In genomic region chr17:61158372-61158771, GRCh38 we compare ENCODE assay signal across 22 cellular contexts.
DNase-seq lines count a peak whose midpoint lies in the region; ATAC-seq, FAIRE-seq and TF ChIP-seq lines count a peak whose summit lies in the region.
"Had no signal": no experiment of that assay in that cellular context is flagged by ENCODE, and none has a peak within 500 bp of the region (broad histone marks: within the 10 kb centered on the region; RNA-seq: fewer than 3 reads in every experiment).

No MANE protein-coding gene starts in this region.

- POLR2A ChIA-PET in K562 (lab: Yijun Ruan, JAX): no interaction called here

- no TSS peak for BruUV-seq in K562 (replicated peaks; lab: Mats Ljungman, UMichigan)

- H3K27ac Mint-ChIP-seq in activated naive CD4-positive, alpha-beta T cell treated with anti-CD3 and anti-CD28 coated beads for 36 hours: no peak overlapping the region
- H3K27ac Mint-ChIP-seq: activated B cell treated with CpG ODN at 0.5 μM for 24 hours; activated CD4-positive, alpha-beta memory T cell treated with anti-CD3 and anti-CD28 coated beads for 36 hours; activated naive CD8-positive, alpha-beta T cell treated with anti-CD3 and anti-CD28 coated beads, Interleukin-2, amount 50 U/mL, for 24 hours had no signal

- H2AFZ ChIP-seq in GM23248: no peak overlapping the region
- H2AFZ ChIP-seq in K562 (ENCODE audit: low read depth, low read length): no peak overlapping the region

- no peak for TF ChIP-seq EP300 in K562 (IDR thresholded peaks at IDR 0.05; ENCODE audit: low read length)

- H3K9me3 Mint-ChIP-seq in activated naive CD4-positive, alpha-beta T cell treated with anti-CD3 and anti-CD28 coated beads for 36 hours: no peaks in the 10 kb centered on the region
- H3K9me3 Mint-ChIP-seq: activated B cell treated with CpG ODN at 0.5 μM for 24 hours; activated CD4-positive, alpha-beta memory T cell treated with anti-CD3 and anti-CD28 coated beads for 36 hours; activated naive CD8-positive, alpha-beta T cell treated with anti-CD3 and anti-CD28 coated beads, Interleukin-2, amount 50 U/mL, for 24 hours had no signal

- no peak for TF ChIP-seq RAD21 in K562 (CRISPR knock-in tag; conservative IDR thresholded peaks at IDR 0.05 in 1 of 2, IDR thresholded peaks at IDR 0.05 in 1 of 2)

- H3K9me2 ChIP-seq in GM23248 (ENCODE audit: insufficient read depth): no peaks in the 10 kb centered on the region

- no peak for TF ChIP-seq POLR2A in K562 (conservative IDR thresholded peaks at IDR 0.05)

- H3F3A ChIP-seq in GM23248 (ENCODE audit: insufficient read depth): no peaks in the 10 kb centered on the region

- H3K79me2 ChIP-seq in GM23248 (ENCODE audit: insufficient read depth) (no peaks in the 10 kb centered on the region), K562 (ENCODE audit: control insufficient read depth, insufficient read depth, low read length) (no peaks in the 10 kb centered on the region)

- H3K27me3 Mint-ChIP-seq in activated naive CD4-positive, alpha-beta T cell treated with anti-CD3 and anti-CD28 coated beads for 36 hours (ENCODE audit: low read depth): no peaks in the 10 kb centered on the region
- H3K27me3 Mint-ChIP-seq: activated B cell treated with CpG ODN at 0.5 μM for 24 hours; activated CD4-positive, alpha-beta memory T cell treated with anti-CD3 and anti-CD28 coated beads for 36 hours; activated naive CD8-positive, alpha-beta T cell treated with anti-CD3 and anti-CD28 coated beads, Interleukin-2, amount 50 U/mL, for 24 hours had no signal

- H3K27me3 ChIP-seq in GM23248 (replicated peaks; ENCODE audit: insufficient read depth): no peaks in the 10 kb centered on the region
- peaks cover 0 to 2% of the 10 kb centered on the region in 2 experiments; a peak in 1 of 5 replicates for H3K27me3 ChIP-seq in K562 (ENCODE audit: control insufficient read depth in 2 of 2, insufficient read depth in 2 of 2, low read length in 2 of 2)
- H3K27me3 ChIP-seq in lower lobe of right lung (ENCODE audit: low read depth): no peaks in the 10 kb centered on the region
- H3K27me3 ChIP-seq in tibial artery: no peaks in the 10 kb centered on the region
- H3K27me3 ChIP-seq: breast epithelium, tibial nerve had no signal

- intact Hi-C loops in K562 (cut with micrococcal nuclease) (no loop called here), lower lobe of right lung (cut with DNase I) (no loop called here), tibial artery (cut with DNase I; ENCODE audit: low total_unique reads) (no loop called here)
- intact Hi-C loops in activated naive CD4-positive, alpha-beta T cell treated with anti-CD3 and anti-CD28 coated beads for 36 hours (cut with micrococcal nuclease): no loop called here

- H4K20me1 ChIP-seq in GM23248 (ENCODE audit: insufficient read depth) (no peaks in the 10 kb centered on the region), K562 (replicated peaks; ENCODE audit: control insufficient read depth, insufficient read depth, low read length) (no peaks in the 10 kb centered on the region; the same call in 1 of the 2 replicates)

- in situ Hi-C loops in GM23248 (cut with MboI): no loop called here
- in situ Hi-C loops in K562 (cut with MboI): no loop called here

- no peak overlapping the region for H3K4me3 Mint-ChIP-seq in activated naive CD4-positive, alpha-beta T cell treated with anti-CD3 and anti-CD28 coated beads for 36 hours
- H3K4me3 Mint-ChIP-seq: activated B cell treated with CpG ODN at 0.5 μM for 24 hours; activated CD4-positive, alpha-beta memory T cell treated with anti-CD3 and anti-CD28 coated beads for 36 hours; activated naive CD8-positive, alpha-beta T cell treated with anti-CD3 and anti-CD28 coated beads, Interleukin-2, amount 50 U/mL, for 24 hours had no signal

- CTCF ChIA-PET in K562 (lab: Yijun Ruan, JAX; ENCODE audit: low intra/inter-chr PET ratio): no interaction called here
- CTCF ChIA-PET in activated naive CD4-positive, alpha-beta T cell treated with anti-CD3 and anti-CD28 coated beads for 36 hours (lab: Charles Lee): no interaction called here

- peaks cover 35% of the 10 kb centered on the region for H3K4me1 ChIP-seq in GM23248 (ENCODE audit: insufficient read depth)
- H3K4me1 ChIP-seq in K562 (replicated peaks in 1 of 2; ENCODE audit: control insufficient read depth in 2 of 2, insufficient read depth in 2 of 2, low read length in 2 of 2): no peaks in the 10 kb centered on the region; a peak in 1 of 5 replicates
- no peaks in the 10 kb centered on the region for H3K4me1 ChIP-seq in lower lobe of right lung
- peaks cover 0 to 19% (median 7%) of the 10 kb centered on the region in 4 donors for H3K4me1 ChIP-seq in tibial artery
- H3K4me1 ChIP-seq: breast epithelium had no signal

- H3K36me3 Mint-ChIP-seq in activated naive CD4-positive, alpha-beta T cell treated with anti-CD3 and anti-CD28 coated beads for 36 hours (ENCODE audit: low read depth): no peaks in the 10 kb centered on the region
- H3K36me3 Mint-ChIP-seq: activated CD4-positive, alpha-beta memory T cell treated with anti-CD3 and anti-CD28 coated beads for 36 hours had no signal

- H3K4me2 ChIP-seq in GM23248 (ENCODE audit: unreplicated experiment) (peak overlapping the region; percentile 79), K562 (ENCODE audit: insufficient read depth, low read length) (no peak overlapping the region)

- TF ChIP-seq CTCF in K562 (IDR thresholded peaks at IDR 0.05 in 2 of 3, conservative IDR thresholded peaks at IDR 0.05 in 1 of 3; ENCODE audit: insufficient read depth in 2 of 3, low read depth in 1 of 3, low read length in 3 of 3) (no peak), lower lobe of right lung (IDR thresholded peaks at IDR 0.05) (no peak), tibial artery (IDR thresholded peaks at IDR 0.05) (no peak)

- H3K9ac ChIP-seq in GM23248: peak overlapping the region; percentile 32; the same call in 1 of the 2 replicates
- H3K9ac ChIP-seq in K562 (ENCODE audit: insufficient read depth in 1 of 2, low read depth in 2 of 2, low read length in 2 of 2): no peak overlapping the region

- ATAC-seq in K562: no peak
- ATAC-seq in lower lobe of right lung: no peak
- ATAC-seq: activated naive CD8-positive, alpha-beta T cell treated with anti-CD3 and anti-CD28 coated beads, Interleukin-2, amount 50 U/mL, for 24 hours; psoas muscle had no signal

- FAIRE-seq in K562 (lab: Jason Lieb, UNC): no peak
- FAIRE-seq: endometrium had no signal

- H3K9me1 ChIP-seq in K562 (ENCODE audit: control insufficient read depth, insufficient read depth, low read length): no peaks in the 10 kb centered on the region

- H3K36me3 ChIP-seq in GM23248 (ENCODE audit: low read depth) (no peaks in the 10 kb centered on the region), K562 (ENCODE audit: control insufficient read depth, insufficient read depth, low read length) (no peaks in the 10 kb centered on the region), lower lobe of right lung (no peaks in the 10 kb centered on the region), tibial artery (no peaks in the 10 kb centered on the region)
- H3K36me3 ChIP-seq: breast epithelium, tibial nerve had no signal

- peaks cover 34% of the 10 kb centered on the region for H3K4me1 Mint-ChIP-seq in activated naive CD4-positive, alpha-beta T cell treated with anti-CD3 and anti-CD28 coated beads for 36 hours (ENCODE audit: low read depth)

- H3K27ac ChIP-seq in GM23248: peak overlapping the region; percentile 25; the same call in 1 of the 2 replicates
- no peak overlapping the region for H3K27ac ChIP-seq in K562 (ENCODE audit: extremely low read depth, low read depth, low read length)
- peak overlapping the region; percentile 42 for H3K27ac ChIP-seq in lower lobe of right lung
- no peak overlapping the region for H3K27ac ChIP-seq in tibial artery
- H3K27ac ChIP-seq: breast epithelium, psoas muscle had no signal

- H3K4me3 ChIP-seq in GM23248 (no peak overlapping the region), K562 (no peak overlapping the region), lower lobe of right lung (no peak overlapping the region), tibial artery (no peak overlapping the region)
- H3K4me3 ChIP-seq: breast epithelium had no signal

- H3K9me3 ChIP-seq in GM23248 (ENCODE audit: low read depth) (no peaks in the 10 kb centered on the region), K562 (replicated peaks; ENCODE audit: control insufficient read depth, insufficient read depth, low read depth, low read length) (no peaks in the 10 kb centered on the region), lower lobe of right lung (no peaks in the 10 kb centered on the region), tibial artery (no peaks in the 10 kb centered on the region)
- H3K9me3 ChIP-seq: breast epithelium, psoas muscle, tibial nerve had no signal

- 95 to 98% methylated on average over 3 of the region's 3 CpGs for WGBS in GM23248 (ENCODE audit: low coverage in 1 of 2, low lambda C conversion rate in 2 of 2, missing lambda C conversion rate in 2 of 2), 2 experiments
- 24% methylated on average over 3 of the region's 3 CpGs for WGBS in K562 (ENCODE audit: insufficient coverage, low coverage, missing lambda C conversion rate)

- no peak for DNase-seq in GM23248
- peak; percentile 53 for DNase-seq in NCI-H69 (lab: John Stamatoyannopoulos, UW)
- no peak for DNase-seq in K562 (ENCODE audit: extremely low read depth in 1 of 4, low spot score in 3 of 4)
- DNase-seq in lower lobe of right lung: no peak
- no peak for DNase-seq in tibial artery
- DNase-seq in stimulated activated CD4-positive, alpha-beta T cell treated with anti-CD3 and anti-CD28 coated beads, Interleukin-4, amount 100 ng/mL, for 1 hour: no peak
- no peak for DNase-seq in activated naive CD4-positive, alpha-beta T cell treated with anti-CD3 and anti-CD28 coated beads for 36 hours
- DNase-seq in stimulated activated CD4-positive, alpha-beta T cell treated with anti-CD3 and anti-CD28 coated beads, Interleukin-4, amount 100 ng/mL, for 4 hours: no peak
- DNase-seq: activated B cell treated with CpG ODN at 0.5 μM for 24 hours; activated CD4-positive, alpha-beta memory T cell treated with anti-CD3 and anti-CD28 coated beads for 36 hours; activated effector memory CD4-positive, alpha-beta T cell treated with anti-CD3 and anti-CD28 coated beads, Interleukin-2, amount 50 U/mL, for 16 hours; activated naive CD8-positive, alpha-beta T cell treated with anti-CD3 and anti-CD28 coated beads, Interleukin-2, amount 50 U/mL, for 24 hours; GF-D8; head of caudate nucleus; NCI-H2029; NCI-H446 treated with DMSO at 0.1 percent for 48 hours; psoas muscle; stimulated activated naive CD4-positive, alpha-beta T cell treated with Interleukin-2 at 50 U/mL for 16 hours; T-helper 9 cell had no signal

TF ChIP-seq in K562, 482 proteins besides CTCF, POLR2A, EP300 and RAD21:
- peak; percentile 86 for TF ChIP-seq CBX8 (IDR thresholded peaks at IDR 0.05; ENCODE audit: borderline replicate concordance, extremely low read depth, low read depth, low read length, poor library complexity, severe bottlenecking)
- TF ChIP-seq ELF4 (CRISPR knock-in tag; IDR thresholded peaks at IDR 0.05): no peak
- no peak for TF ChIP-seq STAT5B (CRISPR knock-in tag; IDR thresholded peaks at IDR 0.05)

Comparison
In these comparisons a context has a peak if more than half of its experiments do, and no peak if none do; other contexts are left out.
1. H3K27ac ChIP-seq: peak in GM23248 (single experiment) and lower lobe of right lung (single experiment); none in K562 (single experiment) and tibial artery (0 of 2).